In genomic region chr7:126449621-126450268, GRCh38 we compare ENCODE assay signal across 12 cellular contexts.
DNase-seq lines count a peak whose midpoint lies in the region; ATAC-seq and TF ChIP-seq lines count a peak whose summit lies in the region.
"Had no signal": no experiment of that assay in that cellular context is flagged by ENCODE, and none has a peak within 500 bp of the region (broad histone marks: within the 10 kb centered on the region; RNA-seq: fewer than 3 reads in every experiment).

No MANE protein-coding gene starts in this region.

- 0 out of 2 replicates have a peak overlapping the region, but pooled peaks have one; percentile 11 for H3K4me2 ChIP-seq in OCI-LY1 (ENCODE audit: low read length)
- H3K4me2 ChIP-seq: SK-N-SH had no signal

- H3K9me2 ChIP-seq in OCI-LY1 (ENCODE audit: low read depth, low read length), result no peaks in the 10 kb centered on the region
- H3K9me2 ChIP-seq: SK-N-SH had no signal

- H3K4me1 ChIP-seq in OCI-LY1 (ENCODE audit: insufficient read depth, low read length, severe bottlenecking) (peaks cover 8% of the 10 kb centered on the region), uterus (no peaks in the 10 kb centered on the region)
- H3K4me1 ChIP-seq: tibial artery had no signal

- no peaks in the 10 kb centered on the region for H3K79me2 ChIP-seq in OCI-LY1 (ENCODE audit: insufficient read depth, low read length)

- no peak for TF ChIP-seq POLR2A in uterus (IDR thresholded peaks at IDR 0.05)

- no peaks in the 10 kb centered on the region for H3F3A ChIP-seq in OCI-LY1 (ENCODE audit: insufficient read depth, low read length)

- no peak for DNase-seq in activated effector memory CD4-positive, alpha-beta T cell treated with anti-CD3 and anti-CD28 coated beads, Interleukin-2, amount 50 U/mL, for 16 hours
- DNase-seq in ureter (ENCODE audit: low spot score) (no peak), uterus (no peak)
- DNase-seq in stimulated activated CD4-positive, alpha-beta T cell treated with anti-CD3 and anti-CD28 coated beads, Interleukin-15, amount 100 ng/mL, for 24 hours, result no peak
- DNase-seq: activated CD4-positive, alpha-beta T cell treated with anti-CD3 and anti-CD28 coated beads, Interleukin-2, amount 50 U/mL, for 48 hours; effector CD8-positive, alpha-beta T cell; SK-N-SH; tibial artery had no signal

- no peaks in the 10 kb centered on the region for H4K20me1 ChIP-seq in OCI-LY1 (ENCODE audit: insufficient read depth, low read length)

- H2AFZ ChIP-seq in OCI-LY1 (ENCODE audit: low read length), result no peak overlapping the region

- H3K27me3 ChIP-seq in OCI-LY1 (ENCODE audit: insufficient read depth, low read length) (no peaks in the 10 kb centered on the region), uterus (no peaks in the 10 kb centered on the region)
- H3K27me3 ChIP-seq: tibial artery had no signal

- H3K27ac ChIP-seq in OCI-LY1 (ENCODE audit: low read depth, low read length, poor library complexity, severe bottlenecking) (no peak overlapping the region), uterus (no peak overlapping the region)
- H3K27ac ChIP-seq: tibial artery had no signal

- intact Hi-C loops in uterus (cut with DNase I; ENCODE audit: low total_unique reads), result no loop called here

- H3K4me3 ChIP-seq in OCI-LY1 (ENCODE audit: low read depth, low read length, poor library complexity, severe bottlenecking), result no peak overlapping the region
- no peak overlapping the region for H3K4me3 ChIP-seq in uterus
- H3K4me3 ChIP-seq: tibial artery had no signal

- TF ChIP-seq CTCF in OCI-LY1 (IDR thresholded peaks at IDR 0.05; ENCODE audit: low read length) (no peak), uterus (IDR thresholded peaks at IDR 0.05) (no peak)

- peak; percentile 18 for ATAC-seq in GM18498 (IDR thresholded peaks at IDR 0.05; ENCODE audit: unreplicated experiment)
- peak; percentile 2 for ATAC-seq in GM19467 (IDR thresholded peaks at IDR 0.05; ENCODE audit: unreplicated experiment)
- peak; percentile 15 for ATAC-seq in HG02981 (IDR thresholded peaks at IDR 0.05; ENCODE audit: unreplicated experiment)

- no peaks in the 10 kb centered on the region for H3K9me3 ChIP-seq in OCI-LY1 (ENCODE audit: low read length)
- no peaks in the 10 kb centered on the region for H3K9me3 ChIP-seq in uterus
- H3K9me3 ChIP-seq: SK-N-SH, tibial artery had no signal

- H3K36me3 ChIP-seq in OCI-LY1 (ENCODE audit: insufficient read depth, low read length) (no peaks in the 10 kb centered on the region), uterus (no peaks in the 10 kb centered on the region)
- H3K36me3 ChIP-seq: tibial artery had no signal

- no peak overlapping the region for H3K9ac ChIP-seq in OCI-LY1 (ENCODE audit: low read length)
- H3K9ac ChIP-seq: SK-N-SH had no signal
